29 cellular contexts compared by ENCODE assay signal in genomic region chr2:18841248-18842150, GRCh38.
"Had no signal": no experiment of that assay in that cellular context is flagged by ENCODE, and none has a peak within 500 bp of the region (broad histone marks: within the 10 kb centered on the region; RNA-seq: fewer than 3 reads in every experiment).

No MANE protein-coding gene starts in this region.

- H3K4me1 ChIP-seq: ascending aorta, breast epithelium had no signal

- H3K9me3 Mint-ChIP-seq: activated CD4-positive, alpha-beta memory T cell treated with anti-CD3 and anti-CD28 coated beads for 36 hours; activated CD4-positive, alpha-beta T cell treated with anti-CD3 and anti-CD28 coated beads, Interleukin-2, amount 10 ng/mL, durations not matched to agents 24 days and 14 days; activated naive CD4-positive, alpha-beta T cell treated with anti-CD3 and anti-CD28 coated beads, Interleukin-2, amount 10 ng/mL, durations not matched to agents 7 days and 5 days; activated naive CD4-positive, alpha-beta T cell treated with anti-CD3 and anti-CD28 coated beads, Interleukin-2, amount 50 U/mL, for 72 hours; activated naive CD8-positive, alpha-beta T cell treated with anti-CD3 and anti-CD28 coated beads, Interleukin-2, amount 10 ng/mL, durations not matched to agents 7 days and 5 days; brain; central memory CD8-positive, alpha-beta T cell; T-helper 2 cell treated with Interferon-gamma antibody and Interleukin-4, amounts not matched to agents 5 μg/mL and 100 μg/mL, for 36 hours had no signal

- H3K4me1 Mint-ChIP-seq: activated CD4-positive, alpha-beta T cell treated with anti-CD3 and anti-CD28 coated beads for 36 hours; activated CD4-positive, alpha-beta T cell treated with anti-CD3 and anti-CD28 coated beads, Interleukin-2, amount 10 ng/mL, durations not matched to agents 24 days and 14 days; activated CD8-positive, alpha-beta memory T cell treated with anti-CD3 and anti-CD28 coated beads, Interleukin-2, amount 10 ng/mL, durations not matched to agents 7 days and 5 days; activated naive CD4-positive, alpha-beta T cell treated with anti-CD3 and anti-CD28 coated beads, Interleukin-2, amount 10 ng/mL, durations not matched to agents 7 days and 5 days; activated naive CD8-positive, alpha-beta T cell treated with anti-CD3 and anti-CD28 coated beads, Interleukin-2, amount 10 ng/mL, durations not matched to agents 7 days and 5 days; central memory CD8-positive, alpha-beta T cell; T-helper 17 cell had no signal

- H3K27ac Mint-ChIP-seq: activated CD4-positive, alpha-beta memory T cell treated with anti-CD3 and anti-CD28 coated beads for 36 hours; activated CD4-positive, alpha-beta T cell treated with anti-CD3 and anti-CD28 coated beads for 36 hours; activated CD4-positive, alpha-beta T cell treated with anti-CD3 and anti-CD28 coated beads, Interleukin-2, amount 10 ng/mL, durations not matched to agents 24 days and 14 days; activated CD8-positive, alpha-beta memory T cell treated with anti-CD3 and anti-CD28 coated beads, Interleukin-2, amount 10 ng/mL, durations not matched to agents 7 days and 5 days; activated CD8-positive, alpha-beta T cell treated with anti-CD3 and anti-CD28 coated beads, Interleukin-2, amount 10 ng/mL, durations not matched to agents 7 days and 5 days; activated naive CD4-positive, alpha-beta T cell treated with anti-CD3 and anti-CD28 coated beads, Interleukin-2, amount 10 ng/mL, durations not matched to agents 7 days and 5 days; activated naive CD4-positive, alpha-beta T cell treated with anti-CD3 and anti-CD28 coated beads, Interleukin-2, amount 50 U/mL, for 72 hours; activated naive CD8-positive, alpha-beta T cell treated with anti-CD3 and anti-CD28 coated beads, Interleukin-2, amount 10 ng/mL, durations not matched to agents 7 days and 5 days; brain; T-helper 17 cell; T-helper 2 cell treated with Interferon-gamma antibody and Interleukin-4, amounts not matched to agents 5 μg/mL and 100 μg/mL, for 36 hours had no signal

- H3K4me3 Mint-ChIP-seq: activated CD4-positive, alpha-beta memory T cell treated with anti-CD3 and anti-CD28 coated beads for 36 hours; activated CD4-positive, alpha-beta T cell treated with anti-CD3 and anti-CD28 coated beads for 36 hours; activated CD4-positive, alpha-beta T cell treated with anti-CD3 and anti-CD28 coated beads, Interleukin-2, amount 10 ng/mL, durations not matched to agents 24 days and 14 days; activated CD8-positive, alpha-beta memory T cell treated with anti-CD3 and anti-CD28 coated beads, Interleukin-2, amount 10 ng/mL, durations not matched to agents 7 days and 5 days; activated CD8-positive, alpha-beta T cell treated with anti-CD3 and anti-CD28 coated beads, Interleukin-2, amount 10 ng/mL, durations not matched to agents 7 days and 5 days; activated naive CD4-positive, alpha-beta T cell treated with anti-CD3 and anti-CD28 coated beads, Interleukin-2, amount 10 ng/mL, durations not matched to agents 7 days and 5 days; activated naive CD8-positive, alpha-beta T cell treated with anti-CD3 and anti-CD28 coated beads, Interleukin-2, amount 10 ng/mL, durations not matched to agents 7 days and 5 days; brain; central memory CD8-positive, alpha-beta T cell; T-helper 17 cell; T-helper 2 cell treated with Interferon-gamma antibody and Interleukin-4, amounts not matched to agents 5 μg/mL and 100 μg/mL, for 36 hours had no signal

- H3K27me3 ChIP-seq: ascending aorta, breast epithelium had no signal

- H3K36me3 ChIP-seq: ascending aorta, breast epithelium had no signal

- H3K27me3 Mint-ChIP-seq: activated CD4-positive, alpha-beta memory T cell treated with anti-CD3 and anti-CD28 coated beads for 36 hours; activated CD4-positive, alpha-beta T cell treated with anti-CD3 and anti-CD28 coated beads for 36 hours; activated CD4-positive, alpha-beta T cell treated with anti-CD3 and anti-CD28 coated beads, Interleukin-2, amount 10 ng/mL, durations not matched to agents 24 days and 14 days; activated CD8-positive, alpha-beta memory T cell treated with anti-CD3 and anti-CD28 coated beads, Interleukin-2, amount 10 ng/mL, durations not matched to agents 7 days and 5 days; activated naive CD4-positive, alpha-beta T cell treated with anti-CD3 and anti-CD28 coated beads, Interleukin-2, amount 10 ng/mL, durations not matched to agents 7 days and 5 days; activated naive CD8-positive, alpha-beta T cell treated with anti-CD3 and anti-CD28 coated beads, Interleukin-2, amount 10 ng/mL, durations not matched to agents 7 days and 5 days; brain; central memory CD8-positive, alpha-beta T cell; T-helper 17 cell had no signal

- H3K27ac ChIP-seq: ascending aorta, breast epithelium, epithelial cell of prostate had no signal

- H3K4me3 ChIP-seq: ascending aorta, breast epithelium had no signal

- H3K9me3 ChIP-seq: ascending aorta, breast epithelium had no signal

- ATAC-seq: activated CD4-positive, alpha-beta T cell treated with anti-CD3 and anti-CD28 coated beads for 36 hours; activated CD8-positive, alpha-beta memory T cell treated with anti-CD3 and anti-CD28 coated beads, Interleukin-2, amount 10 ng/mL, durations not matched to agents 7 days and 5 days; activated CD8-positive, alpha-beta T cell treated with anti-CD3 and anti-CD28 coated beads, Interleukin-2, amount 10 ng/mL, durations not matched to agents 7 days and 5 days; activated naive CD4-positive, alpha-beta T cell treated with anti-CD3 and anti-CD28 coated beads, Interleukin-2, amount 50 U/mL, for 72 hours; T-helper 17 cell had no signal

- H3K36me3 Mint-ChIP-seq: activated CD4-positive, alpha-beta memory T cell treated with anti-CD3 and anti-CD28 coated beads for 36 hours; activated CD8-positive, alpha-beta memory T cell treated with anti-CD3 and anti-CD28 coated beads, Interleukin-2, amount 10 ng/mL, durations not matched to agents 7 days and 5 days; activated naive CD4-positive, alpha-beta T cell treated with anti-CD3 and anti-CD28 coated beads, Interleukin-2, amount 10 ng/mL, durations not matched to agents 7 days and 5 days; activated naive CD4-positive, alpha-beta T cell treated with anti-CD3 and anti-CD28 coated beads, Interleukin-2, amount 50 U/mL, for 72 hours; activated naive CD8-positive, alpha-beta T cell treated with anti-CD3 and anti-CD28 coated beads, Interleukin-2, amount 10 ng/mL, durations not matched to agents 7 days and 5 days; brain had no signal

- DNase-seq: activated CD4-positive, alpha-beta memory T cell treated with anti-CD3 and anti-CD28 coated beads for 36 hours; activated CD4-positive, alpha-beta T cell treated with anti-CD3 and anti-CD28 coated beads for 36 hours; activated CD4-positive, alpha-beta T cell treated with anti-CD3 and anti-CD28 coated beads, Interleukin-2, amount 10 ng/mL, durations not matched to agents 24 days and 14 days; activated CD4-positive, CD25-positive, alpha-beta regulatory T cell; activated CD4-positive, CD25-positive, alpha-beta regulatory T cell treated with anti-CD3 and anti-CD28 coated beads, Interleukin-2, amount 50 U/mL, for 72 hours; activated CD8-positive, alpha-beta memory T cell treated with anti-CD3 and anti-CD28 coated beads, Interleukin-2, amount 10 ng/mL, durations not matched to agents 7 days and 5 days; activated CD8-positive, alpha-beta memory T cell treated with anti-CD3 and anti-CD28 coated beads, Interleukin-2, amount 50 U/mL, for 4 hours; activated CD8-positive, alpha-beta T cell treated with anti-CD3 and anti-CD28 coated beads, Interleukin-2, amount 10 ng/mL, durations not matched to agents 7 days and 5 days; activated gamma-delta T cell; activated naive CD4-positive, alpha-beta T cell; activated naive CD4-positive, alpha-beta T cell treated with anti-CD3 and anti-CD28 coated beads, Interleukin-2, amount 10 ng/mL, durations not matched to agents 7 days and 5 days; activated naive CD8-positive, alpha-beta T cell treated with anti-CD3 and anti-CD28 coated beads, Interleukin-2, amount 10 ng/mL, durations not matched to agents 7 days and 5 days; activated T-cell treated with anti-CD3 and anti-CD28 coated beads, Interleukin-2, amount 50 U/mL, for 1 hour; activated T-cell treated with anti-CD3 and anti-CD28 coated beads, Interleukin-2, amount 50 U/mL, for 48 hours; cortex of kidney; dermis blood vessel endothelial cell; effector CD4-positive, alpha-beta T cell; foreskin fibroblast; head of caudate nucleus; T-helper 1 cell; T-helper 17 cell; T1000 had no signal
